Comparison of ENCODE assay signal across 8 cellular contexts in genomic region chr7:140062528-140063299, GRCh38. TPM values are rescaled to one million over a fixed set of nuclear protein-coding genes. Genes with fewer than 3 reads are reported as not detected.
DNase-seq lines count a peak whose midpoint lies in the region; ATAC-seq lines count a peak whose summit lies in the region.

Gene PARP12, minus strand, starts transcription at chr7:140062951. Its CDS starts 104 bp downstream, at chr7:140062847.

- peaks cover 25% of the 10 kb centered on the region for H3K4me1 ChIP-seq in SJSA1 (replicated peaks)

- peaks cover 8% of the 10 kb centered on the region for H3K36me3 ChIP-seq in SJSA1

- no peaks in the 10 kb centered on the region for H3K27me3 ChIP-seq in SJSA1 (replicated peaks)

- peaks cover 8% of the 10 kb centered on the region for H3K9me3 ChIP-seq in SJSA1 (replicated peaks)

- H3K27ac ChIP-seq in SJSA1 = peak within 1 kb of the TSS; percentile 64
- H3K27ac ChIP-seq in temporal lobe (ENCODE audit: low read depth, low read length) = peak within 1 kb of the TSS; percentile 61

- peak; percentile 83 for ATAC-seq in GM21619 (IDR thresholded peaks at IDR 0.05; ENCODE audit: unreplicated experiment)

- peak; percentile 82 for DNase-seq in DMS53 treated with DMSO at 0.1 percent for 48 hours (lab: John Stamatoyannopoulos, UW; ENCODE audit: unreplicated experiment)
- peak; percentile 71 for DNase-seq in Jurkat, Clone E6-1 (ENCODE audit: low read depth, low spot score)
- DNase-seq in SJSA1 (ENCODE audit: low read depth in 1 of 2, low spot score in 2 of 2) = peak; percentile 87 to 89
- DNase-seq in activated naive CD4-positive, alpha-beta T cell (lab: John Stamatoyannopoulos, UW) = peak; percentile 34 to 84 (median 54)
- DNase-seq in germinal center (ENCODE audit: low spot score) = peak; percentile 86
- peak; percentile 28 for DNase-seq in occipital lobe (lab: John Stamatoyannopoulos, UW)

- H3K4me3 ChIP-seq in Jurkat, Clone E6-1 (ENCODE audit: low read length) = peak within 1 kb of the TSS; percentile 72
- peak within 1 kb of the TSS; percentile 93 for H3K4me3 ChIP-seq in SJSA1

RNA-seq across cellular contexts. Expression of gene PARP12, which starts in this region (rescaled TPM):
- 26.9 TPM for polyA plus RNA-seq in Jurkat, Clone E6-1 (2012; ENCODE audit: insufficient read depth, insufficient read length)
- total RNA-seq in SJSA1 (2014; rRNA removed; shearing (Covaris generic)) = 19.3 and 21.4 TPM in 2 replicates
- total RNA-seq in occipital lobe (3.0 TPM), temporal lobe (2.2 TPM)

Comparison
In these comparisons a context has a peak if more than half of its experiments do, and no peak if none do; other contexts are left out.
1. Peak in every context shown above with its lines: DNase-seq, ATAC-seq, H3K4me3 ChIP-seq and H3K27ac ChIP-seq.
2. DNase-seq: peak in every context shown above with its lines; median percentile 88 in SJSA1; 86 in germinal center; 82 in DMS53 treated with DMSO at 0.1 percent for 48 hours; 71 in Jurkat, Clone E6-1; 54 in activated naive CD4-positive, alpha-beta T cell; 28 in occipital lobe.